ENCODE assay signal across 15 cellular contexts in genomic region chr17:42130310-42130936, GRCh38. TPM values are rescaled to one million over a fixed set of nuclear protein-coding genes. Genes with fewer than 3 reads are reported as not detected.
DNase-seq lines count a peak whose midpoint lies in the region; ATAC-seq and TF ChIP-seq lines count a peak whose summit lies in the region.
"Had no signal": no experiment of that assay in that cellular context is flagged by ENCODE, and none has a peak within 500 bp of the region (broad histone marks: within the 10 kb centered on the region; RNA-seq: fewer than 3 reads in every experiment).

No MANE protein-coding gene starts in this region.

- no peak for TF ChIP-seq POLR2A in sigmoid colon (IDR thresholded peaks at IDR 0.05)

- no peak for DNase-seq in CD8-positive, alpha-beta T cell
- DNase-seq in RWPE1 (ENCODE audit: low spot score) (no peak), sigmoid colon (no peak), SIG-M5 (lab: John Stamatoyannopoulos, UW) (no peak), NCI-H748 treated with DMSO at 0.1 percent for 48 hours (lab: John Stamatoyannopoulos, UW) (no peak)
- DNase-seq in effector memory CD8-positive, alpha-beta T cell, result no peak
- DNase-seq: aorta; Caco-2; erythroblast; NCI-H510A treated with DMSO at 0.1 percent for 48 hours; SK-N-SH; stimulated activated CD4-positive, alpha-beta T cell treated with anti-CD3 and anti-CD28 coated beads, Interleukin-1b, Interleukin-23, amount 100 ng/mL, for 48 hours had no signal

- H3K9me3 Mint-ChIP-seq in CD8-positive, alpha-beta T cell, result no peaks in the 10 kb centered on the region
- H3K9me3 Mint-ChIP-seq in effector memory CD8-positive, alpha-beta T cell, result no peaks in the 10 kb centered on the region
- H3K9me3 Mint-ChIP-seq: neural progenitor cell had no signal

- POLR2A ChIA-PET in CD8-positive, alpha-beta T cell (lab: Charles Lee), result no interaction called here
- POLR2A ChIA-PET in RWPE1 (lab: Yijun Ruan, JAX; ENCODE audit: low non-redundant PET), result no interaction called here

- no peak overlapping the region for H3K4me3 Mint-ChIP-seq in CD8-positive, alpha-beta T cell
- H3K4me3 Mint-ChIP-seq in effector memory CD8-positive, alpha-beta T cell, result no peak overlapping the region
- H3K4me3 Mint-ChIP-seq: neural progenitor cell had no signal

- no peak overlapping the region for H3K4me3 ChIP-seq in CD8-positive, alpha-beta T cell (ENCODE audit: low read depth, low read length)
- H3K4me3 ChIP-seq in sigmoid colon, result no peak overlapping the region
- H3K4me3 ChIP-seq: neural progenitor cell had no signal

- WGBS in sigmoid colon, 2 donors, result 95 to 96% methylated on average over 16 of the region's 16 CpGs

- peaks cover 50% of the 10 kb centered on the region for H3K36me3 ChIP-seq in CD8-positive, alpha-beta T cell (ENCODE audit: insufficient read depth, low read length)
- H3K36me3 ChIP-seq in sigmoid colon, result peaks cover 29 to 59% (median 33%) of the 10 kb centered on the region in 4 donors

- peaks cover 75% of the 10 kb centered on the region for H3K36me3 Mint-ChIP-seq in CD8-positive, alpha-beta T cell
- peaks cover 57% of the 10 kb centered on the region for H3K36me3 Mint-ChIP-seq in effector memory CD8-positive, alpha-beta T cell (ENCODE audit: insufficient read depth)

- H3K27me3 Mint-ChIP-seq in CD8-positive, alpha-beta T cell (ENCODE audit: low read depth), result no peaks in the 10 kb centered on the region
- no peaks in the 10 kb centered on the region for H3K27me3 Mint-ChIP-seq in effector memory CD8-positive, alpha-beta T cell

- peaks cover 37% of the 10 kb centered on the region for H3K4me1 Mint-ChIP-seq in CD8-positive, alpha-beta T cell (ENCODE audit: low read depth)
- peaks cover 26% of the 10 kb centered on the region in 2 donors for H3K4me1 Mint-ChIP-seq in effector memory CD8-positive, alpha-beta T cell (ENCODE audit: low read depth in 2 of 2)

- CTCF ChIA-PET in CD8-positive, alpha-beta T cell (lab: Charles Lee), result interaction anchor here (0.8 to 3.2 kb wide), 3 partner anchors 9 to 50 kb away, joined by 3 to 11 read pairs (median 3); partner anchors contain the start of gene KCNH4
- CTCF ChIA-PET in RWPE1 (lab: Yijun Ruan, JAX), result interaction anchor here (0.6 to 1.4 kb wide), 2 partner anchors 63 to 182 kb away, joined by 4 read pairs; no protein-coding TSS in a partner anchor

- no peak overlapping the region for H3K27ac ChIP-seq in CD8-positive, alpha-beta T cell (ENCODE audit: low read depth, low read length)
- peak overlapping the region; percentile 3; the same call in 1 of the 2 replicates for H3K27ac ChIP-seq in RWPE1
- peak overlapping the region in 3 of 4 donors; percentile 22 to 66 (median 56) for H3K27ac ChIP-seq in sigmoid colon
- H3K27ac ChIP-seq: neural progenitor cell had no signal

- H3K4me1 ChIP-seq in CD8-positive, alpha-beta T cell (ENCODE audit: insufficient read depth, low read length), result peaks cover 26% of the 10 kb centered on the region
- H3K4me1 ChIP-seq in sigmoid colon, result peaks cover 0 to 44% (median 27%) of the 10 kb centered on the region in 4 donors
- H3K4me1 ChIP-seq: neural progenitor cell had no signal

- intact Hi-C loops in CD8-positive, alpha-beta T cell (cut with DNase I, micrococcal nuclease), result no loop called here
- intact Hi-C loops in sigmoid colon (cut with DNase I), result no loop called here

- peak overlapping the region; percentile 57 for H3K27ac Mint-ChIP-seq in CD8-positive, alpha-beta T cell
- peak overlapping the region; percentile 23 to 70 for H3K27ac Mint-ChIP-seq in effector memory CD8-positive, alpha-beta T cell
- H3K27ac Mint-ChIP-seq: neural progenitor cell had no signal

- ATAC-seq in CD8-positive, alpha-beta T cell, result no peak
- ATAC-seq in effector memory CD8-positive, alpha-beta T cell (replicated peaks), result no peak
- ATAC-seq in GM19452 (IDR thresholded peaks at IDR 0.05; ENCODE audit: unreplicated experiment) (no peak), HG02642 (IDR thresholded peaks at IDR 0.05; ENCODE audit: poor library complexity, unreplicated experiment) (no peak)

- no peak for TF ChIP-seq EP300 in sigmoid colon (IDR thresholded peaks at IDR 0.05)

- H3K9me3 ChIP-seq in CD8-positive, alpha-beta T cell (ENCODE audit: low read length), result no peaks in the 10 kb centered on the region
- H3K9me3 ChIP-seq in sigmoid colon, result no peaks in the 10 kb centered on the region
- H3K9me3 ChIP-seq: Caco-2, SK-N-SH had no signal

- TF ChIP-seq CTCF in CD8-positive, alpha-beta T cell (IDR thresholded peaks at IDR 0.05), result no peak
- no peak for TF ChIP-seq CTCF in RWPE1 (conservative IDR thresholded peaks at IDR 0.05; ENCODE audit: low read depth)
- TF ChIP-seq CTCF in sigmoid colon (IDR thresholded peaks at IDR 0.05), result no peak

- H3K27me3 ChIP-seq in CD8-positive, alpha-beta T cell (ENCODE audit: insufficient read depth, low read length), result no peaks in the 10 kb centered on the region
- no peaks in the 10 kb centered on the region for H3K27me3 ChIP-seq in sigmoid colon
- H3K27me3 ChIP-seq: neural progenitor cell had no signal

RNA-seq across cellular contexts. Expression of gene HSPB9, which starts 7.8 kb away (rescaled TPM):
- not detected for total RNA-seq in CD8-positive, alpha-beta T cell
- under 1 TPM in 3 of 4 donors, not detected in 1; 0.27 to 0.83 (median 0.49) TPM for total RNA-seq in sigmoid colon
- under 1 TPM in 1 of 3 donors, not detected in 2; 0.10 TPM for polyA plus RNA-seq in sigmoid colon
- total RNA-seq: aorta, Caco-2 had no signal

RNA-seq across cellular contexts. Expression of gene KAT2A, which starts 9.3 kb away (rescaled TPM):
- total RNA-seq in CD8-positive, alpha-beta T cell, result 10 to 100 TPM; 39.3 to 42.5 TPM
- 10 to 100 TPM; 20.0 to 95.8 (median 26.0) TPM for total RNA-seq in sigmoid colon
- polyA plus RNA-seq in sigmoid colon, result 10 to 100 TPM in 1 of 3 donors, 1 to 10 TPM in 2; 6.9 to 45.2 (median 9.6) TPM

RNA-seq across cellular contexts. Expression of gene DHX58, which starts 17.9 kb away (rescaled TPM):
- 10 to 100 TPM; 32.8 to 39.1 TPM for total RNA-seq in CD8-positive, alpha-beta T cell
- total RNA-seq in sigmoid colon, result 10 to 100 TPM in 3 of 4 donors, 1 to 10 TPM in 1; 8.9 to 16.3 (median 14.6) TPM
- polyA plus RNA-seq in sigmoid colon, result 10 to 100 TPM in 1 of 3 donors, 1 to 10 TPM in 2; 4.4 to 19.0 (median 6.6) TPM

RNA-seq across cellular contexts. Expression of gene RAB5C, which starts 24.4 kb away (rescaled TPM):
- total RNA-seq in CD8-positive, alpha-beta T cell, result 10 to 100 TPM; 79.3 to 86.7 TPM
- total RNA-seq in sigmoid colon, result 100 to 1,000 TPM in 2 of 4 donors, 10 to 100 TPM in 2; 75.9 to 104 (median 93.1) TPM
- polyA plus RNA-seq in sigmoid colon, result 100 to 1,000 TPM; 182 to 303 (median 213) TPM

RNA-seq across cellular contexts. Expression of gene ZNF385C, which starts 32.1 kb away (rescaled TPM):
- under 1 TPM in 1 of 2 experiments, not detected in 1; 0.19 TPM for total RNA-seq in CD8-positive, alpha-beta T cell
- total RNA-seq in sigmoid colon, result under 1 TPM in 1 of 4 donors, not detected in 3; 0.33 TPM
- polyA plus RNA-seq in sigmoid colon, result under 1 TPM in 2 of 3 donors, not detected in 1; 0.42 to 0.60 TPM
- total RNA-seq: aorta had no signal
